ENCODE assay signal across 8 cellular contexts in genomic region chr2:26298638-26299393, GRCh38. TPM values are rescaled to one million over a fixed set of nuclear protein-coding genes. Genes with fewer than 3 reads are reported as not detected.
DNase-seq lines count a peak whose midpoint lies in the region; ATAC-seq and TF ChIP-seq lines count a peak whose summit lies in the region.

No MANE protein-coding gene starts in this region.

- H3K36me3 ChIP-seq in NT2/D1 (ENCODE audit: insufficient read depth, insufficient read length, low read length), result no peaks in the 10 kb centered on the region
- H3K36me3 ChIP-seq in ascending aorta, result no peaks in the 10 kb centered on the region
- H3K36me3 ChIP-seq in iPS-15b (ENCODE audit: control insufficient read depth, insufficient read depth, low read length), result no peaks in the 10 kb centered on the region
- no peaks in the 10 kb centered on the region for H3K36me3 ChIP-seq in skeletal muscle tissue (ENCODE audit: control insufficient read depth in 3 of 3, insufficient read depth in 3 of 3, low read length in 3 of 3)

- peak overlapping the region; percentile 37 for H3K4me3 ChIP-seq in NT2/D1 (ENCODE audit: insufficient read length, low read depth)
- peak overlapping the region; percentile 59 to 73 for H3K4me3 ChIP-seq in ascending aorta
- H3K4me3 ChIP-seq in iPS-15b (ENCODE audit: low read depth, low read length), result peak overlapping the region; percentile 54
- peak overlapping the region; percentile 83 to 91 (median 88) for H3K4me3 ChIP-seq in skeletal muscle tissue (ENCODE audit: low read length in 3 of 3)

- intact Hi-C loops in CD4-positive, alpha-beta T cell (cut with DNase I, micrococcal nuclease), result loop anchor here in 1 of 2 experiments (1.0 to 5.0 kb wide), 3 partner anchors 31 to 54 kb away; partner anchors contain the start of genes ADGRF3, HADHA, HADHB and SELENOI
- intact Hi-C loops in ascending aorta (cut with DNase I), result loop anchor here (1.0 kb wide), 1 partner anchor 55 kb away; the partner anchor contains the start of genes HADHA and HADHB

- H3K36me3 Mint-ChIP-seq in CD4-positive, alpha-beta T cell (ENCODE audit: low read depth), result peaks cover 4% of the 10 kb centered on the region

- H3K27ac ChIP-seq in CD4-positive, alpha-beta T cell (ENCODE audit: low read depth, low read length), result peak overlapping the region; percentile 62
- H3K27ac ChIP-seq in ascending aorta (peak overlapping the region; percentile 80 to 86), skeletal muscle tissue (ENCODE audit: low read depth, low read length) (peak overlapping the region; percentile 42)

- POLR2A ChIA-PET in CD4-positive, alpha-beta T cell (lab: Charles Lee), result interaction anchor here (1.0 to 3.5 kb wide), 6 partner anchors 9 to 317 kb away, joined by 3 to 52 read pairs (median 14); partner anchors contain the start of genes ADGRF3, HADHA, HADHB and SELENOI

- H3K4me1 Mint-ChIP-seq in CD4-positive, alpha-beta T cell (ENCODE audit: low read depth), result no peaks in the 10 kb centered on the region

- no peak for TF ChIP-seq CTCF in CD4-positive, alpha-beta T cell (IDR thresholded peaks at IDR 0.05)
- TF ChIP-seq CTCF in ascending aorta (IDR thresholded peaks at IDR 0.05), result no peak

- DNase-seq in CD4-positive, alpha-beta T cell, result peak; percentile 15 to 58 (median 28)
- no peak for DNase-seq in NT2/D1 (ENCODE audit: low read depth, low spot score)
- peak in 1 of 2 donors; percentile 83 for DNase-seq in ascending aorta (ENCODE audit: low spot score in 2 of 2)

- H3K27ac Mint-ChIP-seq in CD4-positive, alpha-beta T cell, result no peak overlapping the region

- no peak overlapping the region for H3K4me3 Mint-ChIP-seq in CD4-positive, alpha-beta T cell

- CTCF ChIA-PET in CD4-positive, alpha-beta T cell (lab: Charles Lee), result interaction anchor here (1.6 kb wide), 1 partner anchor 55 kb away, joined by 4 read pairs; the partner anchor contains the start of genes HADHA and HADHB

- H3K27me3 Mint-ChIP-seq in CD4-positive, alpha-beta T cell, result no peaks in the 10 kb centered on the region

- no peaks in the 10 kb centered on the region for H3K9me3 Mint-ChIP-seq in CD4-positive, alpha-beta T cell

- peak; percentile 73 for ATAC-seq in CD4-positive, alpha-beta T cell (ENCODE audit: poor library complexity)
- ATAC-seq in HG03025 (IDR thresholded peaks at IDR 0.05; ENCODE audit: low FRiP score, unreplicated experiment), result no peak
- ATAC-seq in HG02571 (IDR thresholded peaks at IDR 0.05; ENCODE audit: unreplicated experiment), result no peak
- no peak for ATAC-seq in GM21529 (IDR thresholded peaks at IDR 0.05; ENCODE audit: unreplicated experiment)

- H3K4me1 ChIP-seq in NT2/D1 (ENCODE audit: insufficient read depth, insufficient read length) (no peaks in the 10 kb centered on the region), ascending aorta (peaks cover 4 to 14% of the 10 kb centered on the region in 2 donors), iPS-15b (ENCODE audit: control insufficient read depth, insufficient read depth, low read length) (peaks cover 4% of the 10 kb centered on the region), skeletal muscle tissue (ENCODE audit: control insufficient read depth in 3 of 3, insufficient read depth in 3 of 3, low read length in 3 of 3) (peaks cover 10 to 21% (median 12%) of the 10 kb centered on the region in 3 donors)

- peak overlapping the region; percentile 21 for H3K9ac ChIP-seq in NT2/D1 (ENCODE audit: insufficient read length, low read depth)
- H3K9ac ChIP-seq in iPS-15b (ENCODE audit: low read depth, low read length), result peak overlapping the region; percentile 62
- peak overlapping the region; percentile 72 to 85 (median 75) for H3K9ac ChIP-seq in skeletal muscle tissue (ENCODE audit: low read depth in 1 of 3, low read length in 3 of 3)

- no peaks in the 10 kb centered on the region for H3K9me3 ChIP-seq in CD4-positive, alpha-beta T cell (ENCODE audit: control insufficient read depth, low read length)
- H3K9me3 ChIP-seq in NT2/D1 (ENCODE audit: insufficient read depth, low read length) (no peaks in the 10 kb centered on the region), ascending aorta (no peaks in the 10 kb centered on the region), iPS-15b (ENCODE audit: control insufficient read depth, insufficient read depth, low read length) (no peaks in the 10 kb centered on the region), skeletal muscle tissue (ENCODE audit: control insufficient read depth in 3 of 3, low read length in 3 of 3) (no peaks in the 10 kb centered on the region)

- no peaks in the 10 kb centered on the region for H3K27me3 ChIP-seq in CD4-positive, alpha-beta T cell (ENCODE audit: control insufficient read depth, insufficient read depth, low read length)
- peaks cover 22% of the 10 kb centered on the region for H3K27me3 ChIP-seq in NT2/D1 (ENCODE audit: insufficient read depth, insufficient read length)
- no peaks in the 10 kb centered on the region for H3K27me3 ChIP-seq in ascending aorta
- peaks cover 8% of the 10 kb centered on the region for H3K27me3 ChIP-seq in iPS-15b (ENCODE audit: control insufficient read depth, insufficient read depth, low read length)
- H3K27me3 ChIP-seq in skeletal muscle tissue (ENCODE audit: control insufficient read depth in 3 of 3, insufficient read depth in 3 of 3, low read length in 3 of 3), result no peaks in the 10 kb centered on the region

RNA-seq across cellular contexts. Expression of gene SELENOI, which starts 47.1 kb away (rescaled TPM):
- 10 to 100 TPM; 27.7 to 31.5 TPM for total RNA-seq in CD4-positive, alpha-beta T cell
- 2.2 TPM for total RNA-seq in ascending aorta
- total RNA-seq in skeletal muscle tissue, result 13.0 TPM

RNA-seq across cellular contexts. Expression of gene ADGRF3, which starts 47.8 kb away (rescaled TPM):
- 1 to 10 TPM in 1 of 2 experiments, under 1 TPM in 1; 0.96 to 1.3 TPM for total RNA-seq in CD4-positive, alpha-beta T cell
- not detected for total RNA-seq in ascending aorta
- total RNA-seq in skeletal muscle tissue, result not detected

RNA-seq across cellular contexts. Expression of gene HADHB, which starts 54.1 kb away (rescaled TPM):
- 10 to 100 TPM; 25.2 to 30.3 TPM for total RNA-seq in CD4-positive, alpha-beta T cell
- total RNA-seq in ascending aorta, result 93.4 TPM
- total RNA-seq in skeletal muscle tissue, result 118 TPM

RNA-seq across cellular contexts. Expression of gene HADHA, which starts 54.4 kb away (rescaled TPM):
- 10 to 100 TPM; 72.4 to 73.7 TPM for total RNA-seq in CD4-positive, alpha-beta T cell
- total RNA-seq in ascending aorta (49.5 TPM), skeletal muscle tissue (174 TPM)

Comparison
In these comparisons a context has a peak if more than half of its experiments do, and no peak if none do; other contexts are left out.
1. H3K4me3 ChIP-seq: peak in every context shown above with its lines; median percentile 88 in skeletal muscle tissue; 66 in ascending aorta; 54 in iPS-15b; 37 in NT2/D1.
2. H3K9ac ChIP-seq: peak in every context shown above with its lines; median percentile 75 in skeletal muscle tissue; 62 in iPS-15b; 21 in NT2/D1.